3 cellular contexts compared by ENCODE assay signal in the genomic region with DNA sequence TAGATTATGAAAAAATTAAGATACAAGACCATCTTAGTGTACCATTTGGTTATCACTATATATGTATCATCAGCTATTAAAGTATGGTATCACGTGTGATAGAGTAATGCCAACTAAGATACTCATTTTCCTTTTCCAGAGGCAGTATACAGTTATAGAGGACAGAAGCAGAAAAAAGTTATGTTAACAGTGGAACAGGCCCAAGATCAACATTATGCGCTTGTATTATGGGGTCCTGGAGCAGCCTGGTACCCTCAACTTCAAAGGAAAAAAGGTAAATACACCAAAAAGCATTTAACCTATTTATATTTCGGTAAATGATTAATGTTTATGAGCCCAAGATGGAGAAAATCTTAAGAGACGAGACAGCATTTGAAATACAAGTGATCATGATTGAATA. TPM values are rescaled to one million over a fixed set of nuclear protein-coding genes. Genes with fewer than 3 reads are reported as not detected.
"Had no signal": no experiment of that assay in that cellular context is flagged by ENCODE, and none has a peak within 500 bp of the region (broad histone marks: within the 10 kb centered on the region; RNA-seq: fewer than 3 reads in every experiment).

No MANE protein-coding gene starts in this region.

RNA-seq across cellular contexts. Expression of gene SYT15B, which starts 52.9 kb away (rescaled TPM):
- total RNA-seq: activated T-cell treated with anti-CD3 and anti-CD28 coated beads, Interleukin-2, amount 50 U/mL, for 72 hours; bronchial epithelial cell; cardiac muscle cell had no signal
